Comparison of ENCODE assay signal across 27 cellular contexts in genomic region chr2:36789181-36789804, GRCh38.
DNase-seq lines count a peak whose midpoint lies in the region; ATAC-seq and TF ChIP-seq lines count a peak whose summit lies in the region.
"Had no signal": no experiment of that assay in that cellular context is flagged by ENCODE, and none has a peak within 500 bp of the region (broad histone marks: within the 10 kb centered on the region; RNA-seq: fewer than 3 reads in every experiment).

No MANE protein-coding gene starts in this region.

- H3K36me3 Mint-ChIP-seq in natural killer cell, result no peaks in the 10 kb centered on the region
- no peaks in the 10 kb centered on the region for H3K36me3 Mint-ChIP-seq in activated T-helper 2 cell treated with anti-CD3 and anti-CD28 coated beads, Interferon-gamma antibody, Interleukin-2, Interleukin-4, amounts not matched to agents 10 μg/mL and 5 μg/mL and 100 μg/mL, durations not matched to agents 14 hours and 24 hours and 36 hours (ENCODE audit: low read depth)

- TF ChIP-seq CTCF in GM12865 (IDR thresholded peaks at IDR 0.05; ENCODE audit: insufficient read depth, low read depth, low read length, missing control alignments) (no peak), natural killer cell (IDR thresholded peaks at IDR 0.05) (no peak)

- intact Hi-C loops in natural killer cell (cut with micrococcal nuclease), result loop anchor here (5.0 to 10.0 kb wide), 2 partner anchors 46 to 437 kb away; no protein-coding TSS in a partner anchor
- intact Hi-C loops in activated T-helper 2 cell treated with anti-CD3 and anti-CD28 coated beads, Interferon-gamma antibody, Interleukin-2, Interleukin-4, amounts not matched to agents 10 μg/mL and 5 μg/mL and 100 μg/mL, durations not matched to agents 14 hours and 24 hours and 36 hours (cut with micrococcal nuclease), result loop anchor here (5.0 kb wide), 1 partner anchor 437 kb away; no protein-coding TSS in a partner anchor

- peak overlapping the region; percentile 18 for H3K4me3 Mint-ChIP-seq in natural killer cell
- no peak overlapping the region for H3K4me3 Mint-ChIP-seq in activated T-helper 2 cell treated with anti-CD3 and anti-CD28 coated beads, Interferon-gamma antibody, Interleukin-2, Interleukin-4, amounts not matched to agents 10 μg/mL and 5 μg/mL and 100 μg/mL, durations not matched to agents 14 hours and 24 hours and 36 hours (ENCODE audit: low read depth)
- H3K4me3 Mint-ChIP-seq: activated CD4-positive, alpha-beta T cell treated with anti-CD3 and anti-CD28 coated beads for 36 hours; activated T-cell treated with anti-CD3 and anti-CD28 coated beads, Interleukin-2, amount 50 U/mL, for 24 hours; B cell; H9; stimulated activated naive CD8-positive, alpha-beta T cell treated with anti-CD3 and anti-CD28 coated beads, Interleukin-15, amount 100 ng/mL, for 72 hours; T-helper 2 cell treated with Interferon-gamma antibody and Interleukin-4, amounts not matched to agents 5 μg/mL and 100 μg/mL, for 36 hours had no signal

- H3K27me3 Mint-ChIP-seq in natural killer cell (ENCODE audit: low read depth in 2 of 2), result no peaks in the 10 kb centered on the region
- peaks cover 8% of the 10 kb centered on the region for H3K27me3 Mint-ChIP-seq in activated T-helper 2 cell treated with anti-CD3 and anti-CD28 coated beads, Interferon-gamma antibody, Interleukin-2, Interleukin-4, amounts not matched to agents 10 μg/mL and 5 μg/mL and 100 μg/mL, durations not matched to agents 14 hours and 24 hours and 36 hours (ENCODE audit: low read depth)
- H3K27me3 Mint-ChIP-seq: stimulated activated naive CD8-positive, alpha-beta T cell treated with anti-CD3 and anti-CD28 coated beads, Interleukin-15, amount 100 ng/mL, for 72 hours had no signal

- ATAC-seq in GM21619 (IDR thresholded peaks at IDR 0.05; ENCODE audit: unreplicated experiment), result peak; percentile 51
- peak in 2 of 3 donors; percentile 33 to 53 for ATAC-seq in natural killer cell
- ATAC-seq in esophagus mucosa, result no peak
- ATAC-seq: activated CD4-positive, alpha-beta T cell treated with anti-CD3 and anti-CD28 coated beads for 36 hours; body of pancreas; K562; left ventricle myocardium superior; psoas muscle; stimulated activated naive CD8-positive, alpha-beta T cell treated with anti-CD3 and anti-CD28 coated beads, Interleukin-15, amount 100 ng/mL, for 72 hours had no signal

- no peaks in the 10 kb centered on the region for H3K9me3 Mint-ChIP-seq in natural killer cell
- H3K9me3 Mint-ChIP-seq in activated T-helper 2 cell treated with anti-CD3 and anti-CD28 coated beads, Interferon-gamma antibody, Interleukin-2, Interleukin-4, amounts not matched to agents 10 μg/mL and 5 μg/mL and 100 μg/mL, durations not matched to agents 14 hours and 24 hours and 36 hours, result no peaks in the 10 kb centered on the region
- H3K9me3 Mint-ChIP-seq: activated T-cell treated with anti-CD3 and anti-CD28 coated beads, Interleukin-2, amount 50 U/mL, for 24 hours; H9; stimulated activated naive CD8-positive, alpha-beta T cell treated with anti-CD3 and anti-CD28 coated beads, Interleukin-15, amount 100 ng/mL, for 72 hours; T-helper 2 cell treated with Interferon-gamma antibody and Interleukin-4, amounts not matched to agents 5 μg/mL and 100 μg/mL, for 36 hours had no signal

- DNase-seq in GM12865 (ENCODE audit: low read depth), result peak; percentile 22
- peak; percentile 14 for DNase-seq in MV-4-11 (lab: John Stamatoyannopoulos, UW)
- no peak for DNase-seq in natural killer cell
- DNase-seq in stimulated activated CD4-positive, alpha-beta T cell treated with anti-CD3 and anti-CD28 coated beads, Interleukin-2, amount 100 ng/mL, for 48 hours, result no peak
- DNase-seq in activated T-helper 2 cell treated with anti-CD3 and anti-CD28 coated beads, Interferon-gamma antibody, Interleukin-2, Interleukin-4, amounts not matched to agents 10 μg/mL and 5 μg/mL and 100 μg/mL, durations not matched to agents 14 hours and 24 hours and 36 hours (ENCODE audit: low spot score), result no peak
- DNase-seq: activated CD4-positive, alpha-beta T cell treated with anti-CD3 and anti-CD28 coated beads for 36 hours; activated T-cell treated with anti-CD3 and anti-CD28 coated beads, Interleukin-2, amount 50 U/mL, for 24 hours; adrenal gland; body of pancreas; DMS153; dorsolateral prefrontal cortex; H9; left ventricle myocardium superior; NCI-H1436; NCI-H2081 treated with DMSO at 0.1 percent for 48 hours; NCI-H774; nucleus accumbens; psoas muscle; Right ventricle myocardium superior; stimulated activated CD4-positive, alpha-beta T cell treated with anti-CD3 and anti-CD28 coated beads, Interleukin-15, amount 100 ng/mL, for 24 hours; stimulated activated naive CD8-positive, alpha-beta T cell treated with anti-CD3 and anti-CD28 coated beads, Interleukin-15, amount 100 ng/mL, for 72 hours had no signal

- H3K27ac Mint-ChIP-seq in natural killer cell, result peak overlapping the region; percentile 14 to 69
- no peak overlapping the region for H3K27ac Mint-ChIP-seq in activated T-helper 2 cell treated with anti-CD3 and anti-CD28 coated beads, Interferon-gamma antibody, Interleukin-2, Interleukin-4, amounts not matched to agents 10 μg/mL and 5 μg/mL and 100 μg/mL, durations not matched to agents 14 hours and 24 hours and 36 hours
- H3K27ac Mint-ChIP-seq: activated CD4-positive, alpha-beta T cell treated with anti-CD3 and anti-CD28 coated beads for 36 hours; activated T-cell treated with anti-CD3 and anti-CD28 coated beads, Interleukin-2, amount 50 U/mL, for 24 hours; B cell; T-helper 2 cell treated with Interferon-gamma antibody and Interleukin-4, amounts not matched to agents 5 μg/mL and 100 μg/mL, for 36 hours had no signal

- H3K4me3 ChIP-seq in GM12865 (ENCODE audit: low read depth, low read length), result no peak overlapping the region
- H3K4me3 ChIP-seq: adrenal gland, body of pancreas, dorsolateral prefrontal cortex, K562, psoas muscle, tibial nerve had no signal

- H3K4me1 Mint-ChIP-seq in natural killer cell, result peaks cover 53 to 65% of the 10 kb centered on the region in 2 donors
- peaks cover 3% of the 10 kb centered on the region for H3K4me1 Mint-ChIP-seq in activated T-helper 2 cell treated with anti-CD3 and anti-CD28 coated beads, Interferon-gamma antibody, Interleukin-2, Interleukin-4, amounts not matched to agents 10 μg/mL and 5 μg/mL and 100 μg/mL, durations not matched to agents 14 hours and 24 hours and 36 hours (ENCODE audit: low read depth)

Comparison
In these comparisons a context has a peak if more than half of its experiments do, and no peak if none do; other contexts are left out.
1. DNase-seq: peak in GM12865 (single experiment) and MV-4-11 (single experiment); none in natural killer cell (single experiment), stimulated activated CD4-positive, alpha-beta T cell treated with anti-CD3 and anti-CD28 coated beads, Interleukin-2, amount 100 ng/mL, for 48 hours (0 of 2) and activated T-helper 2 cell treated with anti-CD3 and anti-CD28 coated beads, Interferon-gamma antibody, Interleukin-2, Interleukin-4, amounts not matched to agents 10 μg/mL and 5 μg/mL and 100 μg/mL, durations not matched to agents 14 hours and 24 hours and 36 hours (single experiment).